8 cellular contexts compared by ENCODE assay signal in genomic region chr3:97763586-97764148, GRCh38. TPM values are rescaled to one million over a fixed set of nuclear protein-coding genes. Genes with fewer than 3 reads are reported as not detected.
DNase-seq lines count a peak whose midpoint lies in the region; ATAC-seq and TF ChIP-seq lines count a peak whose summit lies in the region.

No MANE protein-coding gene starts in this region.

- TF ChIP-seq POLR2A in heart left ventricle (IDR thresholded peaks at IDR 0.05), result no peak
- no peak for TF ChIP-seq POLR2A in transverse colon (IDR thresholded peaks at IDR 0.05)

- in situ Hi-C loops in transverse colon (cut with MboI; ENCODE audit: low pct_ligation_motif_present in 1 of 4, low pct_unique_long_range_greater_than_20kb in 1 of 4, low sequenced_read_pairs in 3 of 4), result no loop called here

- peak overlapping the region in 6 of 12 donors; percentile 47 to 78 (median 54) for H3K27ac ChIP-seq in heart left ventricle
- H3K27ac ChIP-seq in left lung, result peak overlapping the region; percentile 58 to 84
- H3K27ac ChIP-seq in transverse colon, result peak overlapping the region in 3 of 4 donors; percentile 75 to 84 (median 81)

- H3K27me3 Mint-ChIP-seq in activated naive CD8-positive, alpha-beta T cell treated with anti-CD3 and anti-CD28 coated beads for 36 hours, result peaks cover under 1% of the 10 kb centered on the region

- 43 to 47% (median 46%) methylated on average over 11 of the region's 11 CpGs for WGBS in heart left ventricle, 4 donors
- WGBS in transverse colon (ENCODE audit: low coverage in 1 of 2), 2 donors, result 66 to 74% methylated on average over 10 to 11 of the region's 11 CpGs

- peak overlapping the region; percentile 94 for H3K27ac Mint-ChIP-seq in activated naive CD8-positive, alpha-beta T cell treated with anti-CD3 and anti-CD28 coated beads for 36 hours

- H3K36me3 Mint-ChIP-seq in activated naive CD8-positive, alpha-beta T cell treated with anti-CD3 and anti-CD28 coated beads for 36 hours, result no peaks in the 10 kb centered on the region

- H3K4me3 ChIP-seq in heart left ventricle, result peak overlapping the region; percentile 57 to 89 (median 76)
- peak overlapping the region; percentile 58 to 85 for H3K4me3 ChIP-seq in left lung
- H3K4me3 ChIP-seq in transverse colon, result peak overlapping the region in 3 of 4 donors; percentile 73 to 88 (median 78)

- H3K27me3 ChIP-seq in heart left ventricle (no peaks in the 10 kb centered on the region), left lung (no peaks in the 10 kb centered on the region), transverse colon (no peaks in the 10 kb centered on the region)

- H3K9me3 ChIP-seq in heart left ventricle (no peaks in the 10 kb centered on the region), left lung (no peaks in the 10 kb centered on the region), transverse colon (no peaks in the 10 kb centered on the region)

- H3K36me3 ChIP-seq in heart left ventricle, result peaks cover 0 to 7% (median 2%) of the 10 kb centered on the region in 9 donors
- H3K36me3 ChIP-seq in left lung, result no peaks in the 10 kb centered on the region
- no peaks in the 10 kb centered on the region for H3K36me3 ChIP-seq in transverse colon

- intact Hi-C loops in heart left ventricle (cut with DNase I), result loop anchor here in 1 of 10 donors (5.0 kb wide), 1 partner anchor 59 kb away; the partner anchor contains the start of gene CRYBG3
- intact Hi-C loops in Right ventricle myocardium inferior (cut with DNase I), result no loop called here
- intact Hi-C loops in left lung (cut with DNase I), result no loop called here
- intact Hi-C loops in transverse colon (cut with DNase I; ENCODE audit: low total_unique reads), result no loop called here

- no peak for DNase-seq in heart left ventricle
- DNase-seq in Right ventricle myocardium inferior (ENCODE audit: missing footprints), result no peak
- DNase-seq in activated naive CD8-positive, alpha-beta T cell treated with anti-CD3 and anti-CD28 coated beads for 36 hours, result no peak
- DNase-seq in left lung, result no peak
- DNase-seq in transverse colon, result no peak
- no peak for DNase-seq in RPMI8226
- no peak for DNase-seq in ecto neural progenitor cell (ENCODE audit: low spot score)
- DNase-seq in omental fat pad (ENCODE audit: low spot score), result no peak

- no peak for TF ChIP-seq EP300 in transverse colon (IDR thresholded peaks at IDR 0.05; ENCODE audit: low read depth)

- H3K4me1 ChIP-seq in heart left ventricle (peaks cover 0 to 15% (median 9%) of the 10 kb centered on the region in 12 donors), left lung (peaks cover 0 to 18% of the 10 kb centered on the region in 2 donors), transverse colon (peaks cover 2 to 20% (median 11%) of the 10 kb centered on the region in 4 donors)

- no peaks in the 10 kb centered on the region for H3K9me3 Mint-ChIP-seq in activated naive CD8-positive, alpha-beta T cell treated with anti-CD3 and anti-CD28 coated beads for 36 hours

- peak overlapping the region; percentile 97 for H3K4me3 Mint-ChIP-seq in activated naive CD8-positive, alpha-beta T cell treated with anti-CD3 and anti-CD28 coated beads for 36 hours

- TF ChIP-seq CTCF in heart left ventricle (IDR thresholded peaks at IDR 0.05), result no peak
- TF ChIP-seq CTCF in left lung (IDR thresholded peaks at IDR 0.05), result no peak
- TF ChIP-seq CTCF in transverse colon (IDR thresholded peaks at IDR 0.05), result no peak
- no peak for TF ChIP-seq CTCF in omental fat pad (IDR thresholded peaks at IDR 0.05)

- ATAC-seq in heart left ventricle (no peak), Right ventricle myocardium inferior (no peak), left lung (no peak), omental fat pad (ENCODE audit: low FRiP score) (no peak)

- H3K4me1 Mint-ChIP-seq in activated naive CD8-positive, alpha-beta T cell treated with anti-CD3 and anti-CD28 coated beads for 36 hours, result peaks cover 20% of the 10 kb centered on the region

RNA-seq across cellular contexts. Expression of gene ARL6, which starts 0.9 kb away (rescaled TPM):
- total RNA-seq in heart left ventricle (1 to 10 TPM; 2.0 to 6.0 (median 3.9) TPM), Right ventricle myocardium inferior (2.5 TPM), left lung (10 to 100 TPM in 1 of 2 donors, 1 to 10 TPM in 1; 9.9 to 12.4 TPM), transverse colon (1 to 10 TPM in 3 of 4 donors, under 1 TPM in 1; 1.00 to 4.8 (median 3.0) TPM), omental fat pad (1 to 10 TPM; 3.4 to 6.9 (median 5.5) TPM)
- 1 to 10 TPM; 1.3 to 4.7 TPM for polyA plus RNA-seq in heart left ventricle
- total RNA-seq in activated naive CD8-positive, alpha-beta T cell treated with anti-CD3 and anti-CD28 coated beads for 36 hours, result 1 to 10 TPM; 6.9 to 7.0 TPM

RNA-seq across cellular contexts. Expression of gene CRYBG3, which starts 58.1 kb away (rescaled TPM):
- total RNA-seq in heart left ventricle (10 to 100 TPM; 18.7 to 34.1 (median 21.4) TPM), Right ventricle myocardium inferior (23.1 TPM), left lung (10 to 100 TPM; 24.2 to 32.1 TPM), transverse colon (10 to 100 TPM; 21.3 to 32.7 (median 27.9) TPM), omental fat pad (10 to 100 TPM; 43.1 to 62.6 (median 46.1) TPM)
- 10 to 100 TPM in 1 of 2 donors, 1 to 10 TPM in 1; 5.5 to 11.7 TPM for polyA plus RNA-seq in heart left ventricle
- 1 to 10 TPM; 2.2 to 2.5 TPM for total RNA-seq in activated naive CD8-positive, alpha-beta T cell treated with anti-CD3 and anti-CD28 coated beads for 36 hours
